8 cellular contexts compared by ENCODE assay signal in the genomic region with DNA sequence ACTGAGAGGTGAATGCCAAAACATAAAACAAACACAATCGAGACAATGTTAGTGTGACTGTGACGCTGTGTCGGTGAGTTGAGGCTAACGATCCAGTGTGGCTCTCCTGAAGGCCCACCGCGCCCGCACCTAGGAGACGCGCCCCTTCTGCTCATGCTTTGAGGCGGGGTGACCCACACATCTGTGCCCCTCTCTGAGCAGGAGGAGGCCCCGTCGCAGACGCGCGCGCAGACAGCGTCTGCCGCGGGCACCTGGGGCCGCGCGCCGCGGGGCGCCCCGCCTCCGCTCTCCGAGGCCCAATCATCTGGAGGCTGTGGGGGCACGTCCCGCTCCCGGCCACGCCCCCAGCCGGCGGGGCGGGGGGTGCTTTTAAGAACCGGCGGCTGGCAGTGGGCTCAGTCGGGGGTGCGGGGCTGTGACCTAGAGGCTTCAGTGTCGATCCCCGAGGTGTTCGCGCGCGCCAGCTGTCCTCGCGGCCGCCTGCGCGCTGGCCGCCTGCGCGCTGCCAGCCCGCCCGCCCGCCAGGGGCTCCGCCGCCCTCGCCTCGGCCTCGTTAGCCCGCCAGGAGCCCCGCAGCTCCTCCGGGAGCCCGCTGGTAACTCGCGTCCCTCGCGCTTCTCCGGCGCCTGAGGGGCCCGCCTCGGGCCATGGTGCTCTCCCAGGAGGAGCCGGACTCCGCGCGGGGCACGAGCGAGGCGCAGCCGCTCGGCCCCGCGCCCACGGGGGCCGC. TPM values are rescaled to one million over a fixed set of nuclear protein-coding genes. Genes with fewer than 3 reads are reported as not detected.
DNase-seq lines count a peak whose midpoint lies in the region; ATAC-seq and TF ChIP-seq lines count a peak whose summit lies in the region.

A gene with protein sequence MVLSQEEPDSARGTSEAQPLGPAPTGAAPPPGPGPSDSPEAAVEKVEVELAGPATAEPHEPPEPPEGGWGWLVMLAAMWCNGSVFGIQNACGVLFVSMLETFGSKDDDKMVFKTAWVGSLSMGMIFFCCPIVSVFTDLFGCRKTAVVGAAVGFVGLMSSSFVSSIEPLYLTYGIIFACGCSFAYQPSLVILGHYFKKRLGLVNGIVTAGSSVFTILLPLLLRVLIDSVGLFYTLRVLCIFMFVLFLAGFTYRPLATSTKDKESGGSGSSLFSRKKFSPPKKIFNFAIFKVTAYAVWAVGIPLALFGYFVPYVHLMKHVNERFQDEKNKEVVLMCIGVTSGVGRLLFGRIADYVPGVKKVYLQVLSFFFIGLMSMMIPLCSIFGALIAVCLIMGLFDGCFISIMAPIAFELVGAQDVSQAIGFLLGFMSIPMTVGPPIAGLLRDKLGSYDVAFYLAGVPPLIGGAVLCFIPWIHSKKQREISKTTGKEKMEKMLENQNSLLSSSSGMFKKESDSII (plus strand): TSS at position 398 of the 730 bp plus-strand sequence. CDS start 250 bp downstream, at position 648.

- H3K9me3 ChIP-seq in GM23248 (ENCODE audit: low read depth) (no peaks in the 10 kb centered on the region), SK-N-SH (no peaks in the 10 kb centered on the region), heart right ventricle (no peaks in the 10 kb centered on the region), psoas muscle (no peaks in the 10 kb centered on the region), vagina (no peaks in the 10 kb centered on the region)

- H3K36me3 ChIP-seq in GM23248 (ENCODE audit: low read depth) (no peaks in the 10 kb centered on the region), SK-N-SH (replicated peaks in 1 of 2; ENCODE audit: control insufficient read depth in 1 of 2, insufficient read depth in 2 of 2, low read length in 1 of 2) (no peaks in the 10 kb centered on the region), heart right ventricle (no peaks in the 10 kb centered on the region), psoas muscle (ENCODE audit: insufficient read depth in 1 of 2, low read depth in 1 of 2) (no peaks in the 10 kb centered on the region), vagina (no peaks in the 10 kb centered on the region)

- intact Hi-C loops in heart right ventricle (cut with DNase I) (loop anchor here in 2 of 10 donors (5.0 to 10.0 kb wide), 2 partner anchors 55 to 98 kb away; no protein-coding TSS in a partner anchor), psoas muscle (cut with DNase I) (loop anchor here (5.0 to 10.0 kb wide), 2 partner anchors 40 to 128 kb away; no protein-coding TSS in a partner anchor), vagina (cut with DNase I) (no loop called here)

- H4K20me1 ChIP-seq in GM23248 (ENCODE audit: insufficient read depth) (no peaks in the 10 kb centered on the region), SK-N-SH (ENCODE audit: insufficient read depth) (no peaks in the 10 kb centered on the region)

- H3K27ac ChIP-seq in GM23248 (no peak within 1 kb of the TSS), SK-N-SH (ENCODE audit: low read depth in 2 of 2, low read length in 1 of 2) (peak within 1 kb of the TSS in 1 of 2 experiments; percentile 34; a peak in 1 of 4 replicates), heart right ventricle (peak within 1 kb of the TSS in 8 of 10 donors; percentile 20 to 65 (median 54)), psoas muscle (peak within 1 kb of the TSS; percentile 87), vagina (no peak within 1 kb of the TSS)

- no peaks in the 10 kb centered on the region for H3F3A ChIP-seq in GM23248 (ENCODE audit: insufficient read depth)
- H3F3A ChIP-seq in SK-N-SH (replicated peaks; ENCODE audit: insufficient read depth), result no peaks in the 10 kb centered on the region

- H2AFZ ChIP-seq in GM23248, result peak within 1 kb of the TSS; percentile 59
- H2AFZ ChIP-seq in SK-N-SH (ENCODE audit: low read depth), result peak within 1 kb of the TSS; percentile 84

- H3K4me1 ChIP-seq in GM23248 (ENCODE audit: insufficient read depth), result no peaks in the 10 kb centered on the region
- peaks cover 0 to 2% of the 10 kb centered on the region in 2 experiments; a peak in 1 of 4 replicates for H3K4me1 ChIP-seq in SK-N-SH (ENCODE audit: control insufficient read depth in 1 of 2, insufficient read depth in 2 of 2, low read depth in 1 of 2, low read length in 1 of 2)
- peaks cover 0 to 23% (median 13%) of the 10 kb centered on the region in 9 donors for H3K4me1 ChIP-seq in heart right ventricle
- H3K4me1 ChIP-seq in psoas muscle, result peaks cover 11% of the 10 kb centered on the region
- H3K4me1 ChIP-seq in vagina, result peaks cover 19% of the 10 kb centered on the region

- peaks cover 63% of the 10 kb centered on the region for H3K27me3 ChIP-seq in GM23248 (replicated peaks; ENCODE audit: insufficient read depth)
- H3K27me3 ChIP-seq in SK-N-SH (ENCODE audit: insufficient read depth), result peaks cover 26% of the 10 kb centered on the region
- H3K27me3 ChIP-seq in heart right ventricle, result peaks cover 0 to 65% (median 43%) of the 10 kb centered on the region in 7 donors
- H3K27me3 ChIP-seq in psoas muscle (ENCODE audit: insufficient read depth in 3 of 3, low read length in 2 of 3), result peaks cover 0 to 7% (median 3%) of the 10 kb centered on the region in 3 donors
- no peaks in the 10 kb centered on the region for H3K27me3 ChIP-seq in vagina

- DNase-seq in ELR (ENCODE audit: low read depth) (peak; percentile 52), GM23248 (peak; percentile 33), Kasumi-1 (lab: John Stamatoyannopoulos, UW) (peak; percentile 74 to 86), SK-N-SH (peak; percentile 97), heart right ventricle (peak; percentile 73 to 74), psoas muscle (peak; percentile 82 to 94), vagina (ENCODE audit: extremely low spot score in 2 of 2) (no peak)
- peak; percentile 88 for DNase-seq in activated naive CD4-positive, alpha-beta T cell treated with anti-CD3 and anti-CD28 coated beads, Interleukin-2, amount 50 U/mL, for 16 hours

- no peaks in the 10 kb centered on the region for H3K79me2 ChIP-seq in GM23248 (ENCODE audit: insufficient read depth)
- H3K79me2 ChIP-seq in SK-N-SH (ENCODE audit: insufficient read depth), result no peaks in the 10 kb centered on the region

- POLR2A ChIA-PET in SK-N-SH (lab: Yijun Ruan, JAX), result interaction anchor here (0.7 kb wide), 1 partner anchor 993 kb away, joined by 3 read pairs; no protein-coding TSS in a partner anchor

- no peak for TF ChIP-seq EP300 in SK-N-SH (IDR thresholded peaks at IDR 0.05; ENCODE audit: borderline replicate concordance in 1 of 2, low read depth in 1 of 2, low read length in 1 of 2)

- TF ChIP-seq CTCF in SK-N-SH (IDR thresholded peaks at IDR 0.05), result no peak
- no peak for TF ChIP-seq CTCF in heart right ventricle (IDR thresholded peaks at IDR 0.05)
- peak; percentile 13 for TF ChIP-seq CTCF in psoas muscle (IDR thresholded peaks at IDR 0.05)
- no peak for TF ChIP-seq CTCF in vagina (IDR thresholded peaks at IDR 0.05)

- H3K9me2 ChIP-seq in GM23248 (ENCODE audit: insufficient read depth) (no peaks in the 10 kb centered on the region), SK-N-SH (no peaks in the 10 kb centered on the region)

- TF ChIP-seq POLR2A in vagina (IDR thresholded peaks at IDR 0.05), result no peak

- WGBS in GM23248 (ENCODE audit: low coverage in 1 of 2, low lambda C conversion rate in 2 of 2, missing lambda C conversion rate in 2 of 2), 2 experiments, result 3 to 4% methylated on average over 42 to 51 of the region's 86 CpGs
- WGBS in SK-N-SH (ENCODE audit: low lambda C conversion rate), result 3% methylated on average over 13 of the region's 86 CpGs
- 0 to 1% methylated on average over 86 of the region's 86 CpGs for WGBS in heart right ventricle, 2 donors
- 0 to 1% (median 0%) methylated on average over 31 to 86 of the region's 86 CpGs for WGBS in psoas muscle, 3 donors

- in situ Hi-C loops in GM23248 (cut with MboI), result no loop called here

- peak; percentile 92 to 97 (median 95) for ATAC-seq in heart right ventricle
- ATAC-seq in psoas muscle, result peak; percentile 89 to 94 (median 92)

- H3K4me3 ChIP-seq in GM23248, result peak within 1 kb of the TSS; percentile 64
- H3K4me3 ChIP-seq in SK-N-SH (ENCODE audit: low read depth in 2 of 2, low read length in 1 of 2), result peak within 1 kb of the TSS; percentile 58 to 61
- H3K4me3 ChIP-seq in heart right ventricle, result peak within 1 kb of the TSS; percentile 29 to 68 (median 62)
- H3K4me3 ChIP-seq in psoas muscle, result peak within 1 kb of the TSS; percentile 92
- peak within 1 kb of the TSS; percentile 52 to 58 for H3K4me3 ChIP-seq in vagina

- TF ChIP-seq RAD21 in SK-N-SH (IDR thresholded peaks at IDR 0.05; ENCODE audit: low read length), result no peak

- CTCF ChIA-PET in SK-N-SH (lab: Yijun Ruan, JAX), result interaction anchor here (1.0 to 1.5 kb wide), 4 partner anchors 9 to 123 kb away, joined by 3 to 7 read pairs (median 4); no protein-coding TSS in a partner anchor

- H3K4me2 ChIP-seq in GM23248 (ENCODE audit: unreplicated experiment) (peak within 1 kb of the TSS; percentile 73), SK-N-SH (peak within 1 kb of the TSS; percentile 75)

- no peak within 1 kb of the TSS for H3K9ac ChIP-seq in GM23248
- no peak within 1 kb of the TSS for H3K9ac ChIP-seq in SK-N-SH

TF ChIP-seq in SK-N-SH, 30 proteins besides CTCF, POLR2A, EP300 and RAD21 (continues in another document):
- TF ChIP-seq MEF2A (IDR thresholded peaks at IDR 0.05; ENCODE audit: borderline replicate concordance, low read depth) (no peak), TAF1 (IDR thresholded peaks at IDR 0.05; ENCODE audit: borderline replicate concordance, low read depth, low read length) (no peak), TCF12 (IDR thresholded peaks at IDR 0.05) (no peak)

RNA-seq across cellular contexts. Expression of the gene that starts here (rescaled TPM):
- not detected in 2 replicates for total RNA-seq in GM23248 (2014; rRNA removed; shearing (Covaris generic))
- not detected in 2 replicates for polyA plus RNA-seq in GM23248 (2016; fragmentation: Nextera tagmentation; extraction: Ambion mirVana)
- polyA plus RNA-seq in SK-N-SH (2012; rRNA removed), result 0.08 and 0.12 TPM in 2 replicates
- polyA plus RNA-seq in SK-N-SH (2012; cell fraction: cytosol; rRNA removed), result 0.09 and 0.21 TPM in 2 replicates
- polyA plus RNA-seq in SK-N-SH (2012; cell fraction: nucleus; rRNA removed), result 0.02 and 0.05 TPM in 2 replicates
- total RNA-seq in heart right ventricle, result 1 to 10 TPM; 3.1 to 8.1 (median 7.2) TPM
- polyA plus RNA-seq in heart right ventricle, result 1 to 10 TPM; 1.4 to 2.5 TPM
- 100 to 1,000 TPM in 1 of 4 donors, 10 to 100 TPM in 3; 33.9 to 106 (median 56.1) TPM for total RNA-seq in psoas muscle
- polyA plus RNA-seq in psoas muscle, result 10 to 100 TPM; 13.9 to 50.3 (median 39.3) TPM
- 5.4 TPM for total RNA-seq in vagina

Comparison
In these comparisons a context has a peak if more than half of its experiments do, and no peak if none do; other contexts are left out.
1. RNA of the gene that starts here (polyA plus RNA-seq): 13.9 to 50.3 TPM in psoas muscle; 1.4 to 2.5 TPM in heart right ventricle, 0.02 to 0.21 TPM in SK-N-SH and not detected in GM23248; every median in the first group is over 4 times any median in the second.
2. Peak in DNase-seq, H3K4me3 ChIP-seq and H3K4me2 ChIP-seq in GM23248; RNA of the gene not detected or under 1 TPM.
3. Peak in DNase-seq, H3K4me3 ChIP-seq and H3K4me2 ChIP-seq in SK-N-SH; RNA of the gene not detected or under 1 TPM.
4. DNase-seq: peak in ELR (single experiment), Kasumi-1 (2 of 2), activated naive CD4-positive, alpha-beta T cell treated with anti-CD3 and anti-CD28 coated beads, Interleukin-2, amount 50 U/mL, for 16 hours (single experiment), heart right ventricle (2 of 2) and psoas muscle (2 of 2); none in vagina (0 of 2).
5. H3K27ac ChIP-seq: peak in heart right ventricle (8 of 10) and psoas muscle (single experiment); none in GM23248 (single experiment) and vagina (single experiment).
6. Peak in every context shown above with its lines, with median percentiles within 50 percentile points of each other: H3K4me3 ChIP-seq.